11 cellular contexts compared by ENCODE assay signal in genomic region chr10:121070257-121070656, GRCh38.
A peak's percentile ranks its signal among the peaks of the same experiment; 100 is the strongest.
DNase-seq lines count a peak whose midpoint lies in the region; ATAC-seq, FAIRE-seq and TF ChIP-seq lines count a peak whose summit lies in the region.
"Had no signal": no experiment of that assay in that cellular context is flagged by ENCODE, and none has a peak within 500 bp of the region (broad histone marks: within the 10 kb centered on the region; RNA-seq: fewer than 3 reads in every experiment).

No MANE protein-coding gene starts in this region.

- H3K9me3 Mint-ChIP-seq in MCF 10A (ENCODE audit: unreplicated experiment): no peaks in the 10 kb centered on the region
- H3K9me3 Mint-ChIP-seq: activated naive CD4-positive, alpha-beta T cell treated with anti-CD3 and anti-CD28 coated beads, Interleukin-2, amount 50 U/mL, for 24 hours had no signal

- no peaks in the 10 kb centered on the region for H4K20me1 ChIP-seq in PC-3 (ENCODE audit: low read length)

- no peak overlapping the region for H3K4me3 Mint-ChIP-seq in MCF 10A (ENCODE audit: unreplicated experiment)
- H3K4me3 Mint-ChIP-seq: activated naive CD4-positive, alpha-beta T cell treated with anti-CD3 and anti-CD28 coated beads, Interleukin-2, amount 50 U/mL, for 24 hours; stimulated activated naive CD8-positive, alpha-beta T cell treated with anti-CD3 and anti-CD28 coated beads, Interleukin-15, Interleukin-2, amounts not matched to agents 100 ng/mL and 50 ng/mL, for 24 hours had no signal

- no peak overlapping the region for H2AFZ ChIP-seq in PC-3 (ENCODE audit: low read length)

- peaks cover 20% of the 10 kb centered on the region for H3K4me1 Mint-ChIP-seq in MCF 10A (ENCODE audit: insufficient read depth, unreplicated experiment)
- H3K4me1 Mint-ChIP-seq: activated naive CD4-positive, alpha-beta T cell treated with anti-CD3 and anti-CD28 coated beads, Interleukin-2, amount 50 U/mL, for 24 hours had no signal

- no peaks in the 10 kb centered on the region for H3F3A ChIP-seq in PC-3 (ENCODE audit: low read length, unreplicated experiment)

- TF ChIP-seq EP300 in gastroesophageal sphincter (IDR thresholded peaks at IDR 0.05): no peak

- H3K9ac ChIP-seq in PC-3 (ENCODE audit: low read length): no peak overlapping the region

- FAIRE-seq in GM19239 (lab: Jason Lieb, UNC): no peak

- DNase-seq in MCF 10A (ENCODE audit: unreplicated experiment) (peak; percentile 41), breast epithelium (ENCODE audit: low spot score in 2 of 2) (no peak), PC-3 (peak; percentile 15), upper lobe of right lung (no peak), GM19239 (ENCODE audit: insufficient read length, low spot score) (no peak)

- peak; percentile 31 for TF ChIP-seq CTCF in MCF 10A (IDR thresholded peaks at IDR 0.05; ENCODE audit: unreplicated experiment)
- no peak for TF ChIP-seq CTCF in breast epithelium (IDR thresholded peaks at IDR 0.05)
- TF ChIP-seq CTCF in PC-3 (conservative IDR thresholded peaks at IDR 0.05; ENCODE audit: low read depth, low read length): peak; percentile 47; the same call in 1 of the 2 replicates
- peak in 2 of 4 experiments; percentile 16 to 43 for TF ChIP-seq CTCF in gastroesophageal sphincter (IDR thresholded peaks at IDR 0.05)
- TF ChIP-seq CTCF in upper lobe of right lung (IDR thresholded peaks at IDR 0.05): peak; percentile 51

- H3K27ac ChIP-seq in breast epithelium (no peak overlapping the region), PC-3 (ENCODE audit: low read length) (no peak overlapping the region), gastroesophageal sphincter (peak overlapping the region in 3 of 4 donors; percentile 49 to 75 (median 68)), upper lobe of right lung (peak overlapping the region; percentile 58)
- H3K27ac ChIP-seq: SJSA1 had no signal

- ATAC-seq in PC-3 (no peak), gastroesophageal sphincter (no peak), upper lobe of right lung (peak; percentile 84), HG02970 (IDR thresholded peaks at IDR 0.05; ENCODE audit: low FRiP score, unreplicated experiment) (no peak), HG02973 (IDR thresholded peaks at IDR 0.05; ENCODE audit: unreplicated experiment) (no peak)

- no peaks in the 10 kb centered on the region for H3K79me2 ChIP-seq in PC-3 (ENCODE audit: low read length)

- no peaks in the 10 kb centered on the region for H3K9me2 ChIP-seq in PC-3 (replicated peaks; ENCODE audit: low read length)

- H3K4me3 ChIP-seq in breast epithelium: no peak overlapping the region
- no peak overlapping the region for H3K4me3 ChIP-seq in PC-3 (ENCODE audit: low read length)
- no peak overlapping the region for H3K4me3 ChIP-seq in gastroesophageal sphincter
- no peak overlapping the region for H3K4me3 ChIP-seq in upper lobe of right lung
- H3K4me3 ChIP-seq: SJSA1 had no signal

- H3K27me3 Mint-ChIP-seq in MCF 10A (ENCODE audit: insufficient read depth, unreplicated experiment): no peaks in the 10 kb centered on the region
- H3K27me3 Mint-ChIP-seq: stimulated activated naive CD8-positive, alpha-beta T cell treated with anti-CD3 and anti-CD28 coated beads, Interleukin-15, Interleukin-2, amounts not matched to agents 100 ng/mL and 50 ng/mL, for 24 hours had no signal

- intact Hi-C loops in MCF 10A (cut with micrococcal nuclease): no loop called here
- intact Hi-C loops in breast epithelium (cut with DNase I; ENCODE audit: low total_unique reads): no loop called here
- intact Hi-C loops in PC-3 (cut with micrococcal nuclease): no loop called here
- intact Hi-C loops in upper lobe of right lung (cut with DNase I): no loop called here

- no peaks in the 10 kb centered on the region for H3K36me3 Mint-ChIP-seq in MCF 10A (ENCODE audit: insufficient read depth, unreplicated experiment)
- H3K36me3 Mint-ChIP-seq: activated naive CD4-positive, alpha-beta T cell treated with anti-CD3 and anti-CD28 coated beads, Interleukin-2, amount 50 U/mL, for 24 hours had no signal

- POLR2A ChIA-PET in MCF 10A (lab: Yijun Ruan, JAX): interaction anchor here (0.8 to 1.9 kb wide), 4 partner anchors 8 to 255 kb away, joined by 3 to 13 read pairs (median 3); no protein-coding TSS in a partner anchor
- POLR2A ChIA-PET in PC-3 (lab: Charles Lee; ENCODE audit: unreplicated experiment): no interaction called here

- CTCF ChIA-PET in MCF 10A (lab: Yijun Ruan, JAX) (no interaction called here), PC-3 (lab: Charles Lee) (no interaction called here)

- BruUV-seq in MCF 10A (replicated peaks; lab: Mats Ljungman, UMichigan) (no TSS peak), PC-3 (replicated peaks; lab: Mats Ljungman, UMichigan) (no TSS peak)

- no peaks in the 10 kb centered on the region for H3K9me3 ChIP-seq in breast epithelium
- H3K9me3 ChIP-seq in PC-3 (ENCODE audit: low read length): no peaks in the 10 kb centered on the region
- no peaks in the 10 kb centered on the region for H3K9me3 ChIP-seq in gastroesophageal sphincter
- H3K9me3 ChIP-seq in upper lobe of right lung: no peaks in the 10 kb centered on the region

- TF ChIP-seq POLR2A in breast epithelium (IDR thresholded peaks at IDR 0.05) (no peak), gastroesophageal sphincter (IDR thresholded peaks at IDR 0.05) (no peak)

- no peaks in the 10 kb centered on the region for H3K4me1 ChIP-seq in breast epithelium
- 0 out of 2 replicates have a peak, but pooled peaks cover 6% of the 10 kb centered on the region for H3K4me1 ChIP-seq in PC-3 (ENCODE audit: insufficient read depth, low read length)
- H3K4me1 ChIP-seq in gastroesophageal sphincter: peaks cover 0 to 10% (median 0%) of the 10 kb centered on the region in 3 donors
- H3K4me1 ChIP-seq in upper lobe of right lung: no peaks in the 10 kb centered on the region
- H3K4me1 ChIP-seq: SJSA1 had no signal

- no peaks in the 10 kb centered on the region for H3K27me3 ChIP-seq in breast epithelium
- no peaks in the 10 kb centered on the region for H3K27me3 ChIP-seq in PC-3 (ENCODE audit: low read length)
- no peaks in the 10 kb centered on the region for H3K27me3 ChIP-seq in gastroesophageal sphincter
- H3K27me3 ChIP-seq in upper lobe of right lung: no peaks in the 10 kb centered on the region
- H3K27me3 ChIP-seq: SJSA1 had no signal

- no peak overlapping the region for H3K4me2 ChIP-seq in PC-3 (ENCODE audit: low read length)

- WGBS in gastroesophageal sphincter (ENCODE audit: low coverage in 1 of 2), 2 donors: 19 to 51% methylated on average over 3 of the region's 3 CpGs

- H3K27ac Mint-ChIP-seq in MCF 10A (ENCODE audit: low read depth, unreplicated experiment): peak overlapping the region; percentile 64
- H3K27ac Mint-ChIP-seq: activated naive CD4-positive, alpha-beta T cell treated with anti-CD3 and anti-CD28 coated beads, Interleukin-2, amount 50 U/mL, for 24 hours; stimulated activated naive CD8-positive, alpha-beta T cell treated with anti-CD3 and anti-CD28 coated beads, Interleukin-15, Interleukin-2, amounts not matched to agents 100 ng/mL and 50 ng/mL, for 24 hours had no signal

- no peaks in the 10 kb centered on the region for H3K36me3 ChIP-seq in breast epithelium
- no peaks in the 10 kb centered on the region for H3K36me3 ChIP-seq in PC-3 (ENCODE audit: low read depth, low read length)
- no peaks in the 10 kb centered on the region for H3K36me3 ChIP-seq in gastroesophageal sphincter
- no peaks in the 10 kb centered on the region for H3K36me3 ChIP-seq in upper lobe of right lung
- H3K36me3 ChIP-seq: SJSA1 had no signal

Comparison
In these comparisons a context has a peak if more than half of its experiments do, and no peak if none do; other contexts are left out.
1. DNase-seq: peak in MCF 10A (single experiment) and PC-3 (single experiment); none in breast epithelium (0 of 2), upper lobe of right lung (single experiment) and GM19239 (single experiment).
2. CTCF ChIP-seq: peak in MCF 10A (single experiment), PC-3 (single experiment) and upper lobe of right lung (single experiment); none in breast epithelium (0 of 3).
3. H3K27ac ChIP-seq: peak in gastroesophageal sphincter (3 of 4) and upper lobe of right lung (single experiment); none in breast epithelium (0 of 2) and PC-3 (single experiment).